ENCODE assay signal across 8 cellular contexts in genomic region chr7:93715234-93715633, GRCh38.
DNase-seq lines count a peak whose midpoint lies in the region; ATAC-seq, FAIRE-seq and TF ChIP-seq lines count a peak whose summit lies in the region.

No MANE protein-coding gene starts in this region.

- H3K4me3 ChIP-seq in NB4 (ENCODE audit: low read depth, low read length) (no peak overlapping the region), stomach (no peak overlapping the region)

- H3K4me1 Mint-ChIP-seq in CD14-positive monocyte = no peaks in the 10 kb centered on the region
- H3K4me1 Mint-ChIP-seq in activated naive CD4-positive, alpha-beta T cell treated with anti-CD3 and anti-CD28 coated beads, Interleukin-2, amount 10 ng/mL, durations not matched to agents 7 days and 5 days = no peaks in the 10 kb centered on the region

- H3K36me3 Mint-ChIP-seq in CD14-positive monocyte = no peaks in the 10 kb centered on the region
- H3K36me3 Mint-ChIP-seq in activated naive CD4-positive, alpha-beta T cell treated with anti-CD3 and anti-CD28 coated beads, Interleukin-2, amount 10 ng/mL, durations not matched to agents 7 days and 5 days = no peaks in the 10 kb centered on the region

- no peak overlapping the region for H3K27ac ChIP-seq in stomach

- H3K9me3 ChIP-seq in stomach = no peaks in the 10 kb centered on the region

- H3K27me3 ChIP-seq in stomach = no peaks in the 10 kb centered on the region

- no peaks in the 10 kb centered on the region for H3K9me3 Mint-ChIP-seq in CD14-positive monocyte
- H3K9me3 Mint-ChIP-seq in activated naive CD4-positive, alpha-beta T cell treated with anti-CD3 and anti-CD28 coated beads, Interleukin-2, amount 10 ng/mL, durations not matched to agents 7 days and 5 days = no peaks in the 10 kb centered on the region

- 34 to 47% (median 42%) methylated on average over 6 of the region's 6 CpGs for WGBS in stomach, 5 donors

- DNase-seq in CD14-positive monocyte (ENCODE audit: low spot score) = no peak
- DNase-seq in NB4 (ENCODE audit: low read depth) = peak; percentile 65
- peak; percentile 40 for DNase-seq in activated naive CD4-positive, alpha-beta T cell treated with anti-CD3 and anti-CD28 coated beads, Interleukin-2, amount 10 ng/mL, durations not matched to agents 7 days and 5 days
- DNase-seq in iPS-NIHi11 (ENCODE audit: low spot score) = peak; percentile 46
- peak; percentile 37 for DNase-seq in stomach
- DNase-seq in urothelium cell line (ENCODE audit: low spot score) = no peak
- DNase-seq in NCI-H1048 (lab: John Stamatoyannopoulos, UW) = no peak

- H3K4me3 Mint-ChIP-seq in CD14-positive monocyte = no peak overlapping the region
- H3K4me3 Mint-ChIP-seq in activated naive CD4-positive, alpha-beta T cell treated with anti-CD3 and anti-CD28 coated beads, Interleukin-2, amount 10 ng/mL, durations not matched to agents 7 days and 5 days = no peak overlapping the region

- peak; percentile 64 for ATAC-seq in GM21390 (IDR thresholded peaks at IDR 0.05; ENCODE audit: unreplicated experiment)

- H3K4me1 ChIP-seq in stomach = peaks cover 0 to 5% (median 0%) of the 10 kb centered on the region in 4 donors

- TF ChIP-seq EP300 in stomach (IDR thresholded peaks at IDR 0.05) = no peak

- intact Hi-C loops in CD14-positive monocyte (cut with micrococcal nuclease) (no loop called here), stomach (cut with DNase I; ENCODE audit: low total_unique reads) (no loop called here)

- H3K27me3 Mint-ChIP-seq in CD14-positive monocyte (ENCODE audit: low read depth in 3 of 3) = peaks cover 0 to 3% (median 2%) of the 10 kb centered on the region in 3 donors
- H3K27me3 Mint-ChIP-seq in activated naive CD4-positive, alpha-beta T cell treated with anti-CD3 and anti-CD28 coated beads, Interleukin-2, amount 10 ng/mL, durations not matched to agents 7 days and 5 days = no peaks in the 10 kb centered on the region

- H3K36me3 ChIP-seq in stomach = no peaks in the 10 kb centered on the region

- FAIRE-seq in urothelium cell line (lab: Jason Lieb, UNC) = no peak

- no peak overlapping the region for H3K27ac Mint-ChIP-seq in CD14-positive monocyte
- H3K27ac Mint-ChIP-seq in activated naive CD4-positive, alpha-beta T cell treated with anti-CD3 and anti-CD28 coated beads, Interleukin-2, amount 10 ng/mL, durations not matched to agents 7 days and 5 days = no peak overlapping the region

- TF ChIP-seq CTCF in CD14-positive monocyte (IDR thresholded peaks at IDR 0.05) = peak; percentile 23
- peak; percentile 74 for TF ChIP-seq CTCF in NB4 (IDR thresholded peaks at IDR 0.05; ENCODE audit: low read depth, low read length)
- TF ChIP-seq CTCF in stomach (IDR thresholded peaks at IDR 0.05) = no peak

- TF ChIP-seq POLR2A in NB4 (IDR thresholded peaks at IDR 0.05; ENCODE audit: extremely low read depth, insufficient read length) = no peak
- TF ChIP-seq POLR2A in stomach (IDR thresholded peaks at IDR 0.05) = no peak

- CTCF ChIA-PET in activated naive CD4-positive, alpha-beta T cell treated with anti-CD3 and anti-CD28 coated beads, Interleukin-2, amount 10 ng/mL, durations not matched to agents 7 days and 5 days (lab: Charles Lee) = interaction anchor here (0.5 kb wide), 1 partner anchor 623 kb away, joined by 3 read pairs; no protein-coding TSS in a partner anchor

Comparison
In these comparisons a context has a peak if more than half of its experiments do, and no peak if none do; other contexts are left out.
1. DNase-seq: peak in NB4 (single experiment), activated naive CD4-positive, alpha-beta T cell treated with anti-CD3 and anti-CD28 coated beads, Interleukin-2, amount 10 ng/mL, durations not matched to agents 7 days and 5 days (single experiment), iPS-NIHi11 (single experiment) and stomach (single experiment); none in CD14-positive monocyte (single experiment), urothelium cell line (single experiment) and NCI-H1048 (single experiment).
2. CTCF ChIP-seq: peak in CD14-positive monocyte (single experiment) and NB4 (single experiment); none in stomach (0 of 7).